In the genomic region with DNA sequence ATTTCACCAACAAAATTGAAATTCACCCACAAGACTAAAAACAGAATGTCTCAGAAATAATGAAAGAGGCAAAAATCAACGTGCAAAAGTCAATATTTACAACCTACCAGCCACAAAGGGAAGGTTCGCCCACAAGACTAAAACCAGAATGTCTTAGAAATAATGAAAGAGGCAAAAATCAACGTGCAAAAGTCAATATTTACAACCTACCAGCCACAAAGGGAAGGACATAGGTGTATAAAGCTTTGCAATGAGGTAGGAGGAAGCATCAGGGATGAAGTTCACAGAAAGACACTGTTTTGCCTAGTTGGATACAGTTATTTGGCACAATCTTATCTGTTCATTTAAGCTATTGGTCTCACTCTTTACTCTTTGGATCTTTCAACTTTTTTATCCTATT, we compare ENCODE assay signal across 2 cellular contexts.
TF ChIP-seq lines count a peak whose summit lies in the region.

No MANE protein-coding gene starts in this region.

TF ChIP-seq in A549, 52 proteins besides CTCF, POLR2A, EP300 and RAD21:
- TF ChIP-seq, protein P1, sequence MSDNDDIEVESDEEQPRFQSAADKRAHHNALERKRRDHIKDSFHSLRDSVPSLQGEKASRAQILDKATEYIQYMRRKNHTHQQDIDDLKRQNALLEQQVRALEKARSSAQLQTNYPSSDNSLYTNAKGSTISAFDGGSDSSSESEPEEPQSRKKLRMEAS (IDR thresholded peaks at IDR 0.05) = no peak
- TF ChIP-seq JUN (IDR thresholded peaks at IDR 0.05) (no peak), PHF8 (IDR thresholded peaks at IDR 0.05; ENCODE audit: borderline replicate concordance, low read depth) (no peak), CBX8 (IDR thresholded peaks at IDR 0.05) (no peak), CHD4 (IDR thresholded peaks at IDR 0.05; ENCODE audit: borderline replicate concordance) (no peak), HDAC2 (IDR thresholded peaks at IDR 0.05) (no peak), ZC3H11A (IDR thresholded peaks at IDR 0.05) (no peak), CEBPB (IDR thresholded peaks at IDR 0.05) (no peak), SREBF2 (IDR thresholded peaks at IDR 0.05) (no peak), RNF2 (IDR thresholded peaks at IDR 0.05; ENCODE audit: borderline replicate concordance, low read depth) (no peak), GATA3 (IDR thresholded peaks at IDR 0.05; ENCODE audit: borderline replicate concordance) (no peak), CBX2 (IDR thresholded peaks at IDR 0.05; ENCODE audit: borderline replicate concordance, low read depth) (no peak)
- TF ChIP-seq, protein P2, sequence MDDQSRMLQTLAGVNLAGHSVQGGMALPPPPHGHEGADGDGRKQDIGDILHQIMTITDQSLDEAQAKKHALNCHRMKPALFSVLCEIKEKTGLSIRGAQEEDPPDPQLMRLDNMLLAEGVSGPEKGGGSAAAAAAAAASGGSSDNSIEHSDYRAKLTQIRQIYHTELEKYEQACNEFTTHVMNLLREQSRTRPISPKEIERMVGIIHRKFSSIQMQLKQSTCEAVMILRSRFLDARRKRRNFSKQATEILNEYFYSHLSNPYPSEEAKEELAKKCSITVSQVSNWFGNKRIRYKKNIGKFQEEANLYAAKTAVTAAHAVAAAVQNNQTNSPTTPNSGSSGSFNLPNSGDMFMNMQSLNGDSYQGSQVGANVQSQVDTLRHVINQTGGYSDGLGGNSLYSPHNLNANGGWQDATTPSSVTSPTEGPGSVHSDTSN (IDR thresholded peaks at IDR 0.05) = no peak
- TF ChIP-seq, protein P3, sequence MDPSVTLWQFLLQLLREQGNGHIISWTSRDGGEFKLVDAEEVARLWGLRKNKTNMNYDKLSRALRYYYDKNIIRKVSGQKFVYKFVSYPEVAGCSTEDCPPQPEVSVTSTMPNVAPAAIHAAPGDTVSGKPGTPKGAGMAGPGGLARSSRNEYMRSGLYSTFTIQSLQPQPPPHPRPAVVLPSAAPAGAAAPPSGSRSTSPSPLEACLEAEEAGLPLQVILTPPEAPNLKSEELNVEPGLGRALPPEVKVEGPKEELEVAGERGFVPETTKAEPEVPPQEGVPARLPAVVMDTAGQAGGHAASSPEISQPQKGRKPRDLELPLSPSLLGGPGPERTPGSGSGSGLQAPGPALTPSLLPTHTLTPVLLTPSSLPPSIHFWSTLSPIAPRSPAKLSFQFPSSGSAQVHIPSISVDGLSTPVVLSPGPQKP (IDR thresholded peaks at IDR 0.05; ENCODE audit: low read depth, low read length) = no peak
- TF ChIP-seq, protein P4, sequence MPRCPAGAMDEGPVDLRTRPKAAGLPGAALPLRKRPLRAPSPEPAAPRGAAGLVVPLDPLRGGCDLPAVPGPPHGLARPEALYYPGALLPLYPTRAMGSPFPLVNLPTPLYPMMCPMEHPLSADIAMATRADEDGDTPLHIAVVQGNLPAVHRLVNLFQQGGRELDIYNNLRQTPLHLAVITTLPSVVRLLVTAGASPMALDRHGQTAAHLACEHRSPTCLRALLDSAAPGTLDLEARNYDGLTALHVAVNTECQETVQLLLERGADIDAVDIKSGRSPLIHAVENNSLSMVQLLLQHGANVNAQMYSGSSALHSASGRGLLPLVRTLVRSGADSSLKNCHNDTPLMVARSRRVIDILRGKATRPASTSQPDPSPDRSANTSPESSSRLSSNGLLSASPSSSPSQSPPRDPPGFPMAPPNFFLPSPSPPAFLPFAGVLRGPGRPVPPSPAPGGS (IDR thresholded peaks at IDR 0.05) = no peak
- TF ChIP-seq, protein P5, sequence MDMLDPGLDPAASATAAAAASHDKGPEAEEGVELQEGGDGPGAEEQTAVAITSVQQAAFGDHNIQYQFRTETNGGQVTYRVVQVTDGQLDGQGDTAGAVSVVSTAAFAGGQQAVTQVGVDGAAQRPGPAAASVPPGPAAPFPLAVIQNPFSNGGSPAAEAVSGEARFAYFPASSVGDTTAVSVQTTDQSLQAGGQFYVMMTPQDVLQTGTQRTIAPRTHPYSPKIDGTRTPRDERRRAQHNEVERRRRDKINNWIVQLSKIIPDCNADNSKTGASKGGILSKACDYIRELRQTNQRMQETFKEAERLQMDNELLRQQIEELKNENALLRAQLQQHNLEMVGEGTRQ (IDR thresholded peaks at IDR 0.05) = no peak

TF ChIP-seq in H1, 55 proteins besides CTCF, POLR2A, EP300 and RAD21:
- TF ChIP-seq, protein P6, sequence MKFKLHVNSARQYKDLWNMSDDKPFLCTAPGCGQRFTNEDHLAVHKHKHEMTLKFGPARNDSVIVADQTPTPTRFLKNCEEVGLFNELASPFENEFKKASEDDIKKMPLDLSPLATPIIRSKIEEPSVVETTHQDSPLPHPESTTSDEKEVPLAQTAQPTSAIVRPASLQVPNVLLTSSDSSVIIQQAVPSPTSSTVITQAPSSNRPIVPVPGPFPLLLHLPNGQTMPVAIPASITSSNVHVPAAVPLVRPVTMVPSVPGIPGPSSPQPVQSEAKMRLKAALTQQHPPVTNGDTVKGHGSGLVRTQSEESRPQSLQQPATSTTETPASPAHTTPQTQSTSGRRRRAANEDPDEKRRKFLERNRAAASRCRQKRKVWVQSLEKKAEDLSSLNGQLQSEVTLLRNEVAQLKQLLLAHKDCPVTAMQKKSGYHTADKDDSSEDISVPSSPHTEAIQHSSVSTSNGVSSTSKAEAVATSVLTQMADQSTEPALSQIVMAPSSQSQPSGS (IDR thresholded peaks at IDR 0.05; ENCODE audit: low read length) = no peak
- TF ChIP-seq EGR1 (IDR thresholded peaks at IDR 0.05; ENCODE audit: borderline replicate concordance, low read depth, low read length) (no peak), JUND (IDR thresholded peaks at IDR 0.05; ENCODE audit: low read length) (no peak), RXRA (IDR thresholded peaks at IDR 0.05; ENCODE audit: insufficient read depth, low read depth, low read length) (no peak), BRCA1 (IDR thresholded peaks at IDR 0.05; ENCODE audit: low read depth, low read length) (no peak), BACH1 (IDR thresholded peaks at IDR 0.05; ENCODE audit: low read length) (no peak), GTF2F1 (IDR thresholded peaks at IDR 0.05; ENCODE audit: borderline replicate concordance, low read depth, low read length) (no peak), ASH2L (IDR thresholded peaks at IDR 0.05; ENCODE audit: low read length) (no peak), KDM1A (IDR thresholded peaks at IDR 0.05; ENCODE audit: borderline replicate concordance, low read length) (no peak), CBX8 (IDR thresholded peaks at IDR 0.05; ENCODE audit: borderline replicate concordance, low read depth, low read length) (no peak), TBP (IDR thresholded peaks at IDR 0.05; ENCODE audit: low read depth, low read length) (no peak), RBBP5 (IDR thresholded peaks at IDR 0.05; ENCODE audit: borderline replicate concordance, low read depth, low read length) (no peak), JUN (IDR thresholded peaks at IDR 0.05; ENCODE audit: low read depth, low read length) (no peak), TAF7 (optimal IDR thresholded peaks at IDR 0.05; ENCODE audit: borderline replicate concordance, low read depth, low read length) (no peak), CEBPB (IDR thresholded peaks at IDR 0.05; ENCODE audit: low read depth, low read length) (no peak), MAFK (IDR thresholded peaks at IDR 0.05; ENCODE audit: low read depth, low read length) (no peak), TEAD4 (IDR thresholded peaks at IDR 0.05; ENCODE audit: low read depth, low read length) (no peak), POLR2AphosphoS5 (IDR thresholded peaks at IDR 0.05; ENCODE audit: low read depth, low read length) (no peak), RNF2 (IDR thresholded peaks at IDR 0.05; ENCODE audit: borderline replicate concordance, low read depth, low read length, missing control alignments, poor library complexity, severe bottlenecking) (no peak)
- TF ChIP-seq, protein P1 (IDR thresholded peaks at IDR 0.05) = no peak
